Comparison of ENCODE assay signal across 9 cellular contexts in genomic region chr14:60266021-60266937, GRCh38. TPM values are rescaled to one million over a fixed set of nuclear protein-coding genes. Genes with fewer than 3 reads are reported as not detected.
DNase-seq lines count a peak whose midpoint lies in the region; TF ChIP-seq lines count a peak whose summit lies in the region.
"Had no signal": no experiment of that assay in that cellular context is flagged by ENCODE, and none has a peak within 500 bp of the region (broad histone marks: within the 10 kb centered on the region; RNA-seq: fewer than 3 reads in every experiment).

No MANE protein-coding gene starts in this region.

- peaks cover 3% of the 10 kb centered on the region for H3K4me1 ChIP-seq in effector memory CD4-positive, alpha-beta T cell (ENCODE audit: control insufficient read depth, insufficient read depth, low read length, poor library complexity, severe bottlenecking)

- DNase-seq in EL (peak; percentile 37), RPMI7951 (ENCODE audit: low read depth) (peak; percentile 16), fibroblast of the aortic adventitia (ENCODE audit: low read depth) (no peak), cerebellar nuclear complex (lab: John Stamatoyannopoulos, UW) (no peak), NCI-H526 treated with DMSO at 0.1 percent for 48 hours (lab: John Stamatoyannopoulos, UW) (no peak)
- DNase-seq in activated CD4-positive, CD25-positive, alpha-beta regulatory T cell treated with anti-CD3 and anti-CD28 coated beads, Interleukin-2, amount 50 U/mL, for 72 hours = no peak
- DNase-seq in effector memory CD4-positive, alpha-beta T cell = no peak
- DNase-seq: head of caudate nucleus had no signal

- no peaks in the 10 kb centered on the region for H3K9me3 ChIP-seq in effector memory CD4-positive, alpha-beta T cell (ENCODE audit: control insufficient read depth, low read length)

- no peaks in the 10 kb centered on the region for H3K27me3 ChIP-seq in effector memory CD4-positive, alpha-beta T cell (replicated peaks; ENCODE audit: control insufficient read depth, insufficient read depth, low read length, poor library complexity, severe bottlenecking)

- peak; percentile 68 for TF ChIP-seq CTCF in 22Rv1 (IDR thresholded peaks at IDR 0.05)
- TF ChIP-seq CTCF in fibroblast of the aortic adventitia (IDR thresholded peaks at IDR 0.05; ENCODE audit: insufficient read depth, low read length) = peak; percentile 27

- no peak overlapping the region for H3K4me3 ChIP-seq in fibroblast of the aortic adventitia (ENCODE audit: low read depth, low read length)
- no peak overlapping the region for H3K4me3 ChIP-seq in effector memory CD4-positive, alpha-beta T cell (ENCODE audit: insufficient read depth, low read depth, low read length, poor library complexity, severe bottlenecking)

- H3K27ac ChIP-seq in 22Rv1 = no peak overlapping the region
- no peak overlapping the region for H3K27ac ChIP-seq in effector memory CD4-positive, alpha-beta T cell (ENCODE audit: insufficient read depth, low read length, poor library complexity, severe bottlenecking)

- no peaks in the 10 kb centered on the region for H3K36me3 ChIP-seq in effector memory CD4-positive, alpha-beta T cell (ENCODE audit: control insufficient read depth, insufficient read depth, low read length)

RNA-seq across cellular contexts. Expression of gene PPM1A, which starts 17.3 kb away (rescaled TPM):
- 11.3 and 12.7 TPM in 2 replicates for total RNA-seq in RPMI7951 (2014; rRNA removed; shearing (Covaris generic))
- 30.9 and 31.0 TPM in 2 replicates for total RNA-seq in fibroblast of the aortic adventitia (ENCODE audit: low replicate concordance)

Comparison
In these comparisons a context has a peak if more than half of its experiments do, and no peak if none do; other contexts are left out.
1. DNase-seq: peak in EL (single experiment) and RPMI7951 (single experiment); none in fibroblast of the aortic adventitia (single experiment), activated CD4-positive, CD25-positive, alpha-beta regulatory T cell treated with anti-CD3 and anti-CD28 coated beads, Interleukin-2, amount 50 U/mL, for 72 hours (single experiment), effector memory CD4-positive, alpha-beta T cell (0 of 3), cerebellar nuclear complex (0 of 2) and NCI-H526 treated with DMSO at 0.1 percent for 48 hours (single experiment).